Comparison of ENCODE assay signal across 8 cellular contexts in genomic region chr3:101474841-101475552, GRCh38. TPM values are rescaled to one million over a fixed set of nuclear protein-coding genes. Genes with fewer than 3 reads are reported as not detected.
DNase-seq lines count a peak whose midpoint lies in the region; ATAC-seq, FAIRE-seq and TF ChIP-seq lines count a peak whose summit lies in the region.
"Not testable (repeated sequence)": the region's sequence is repeated elsewhere in the genome, so short reads cannot be mapped to it uniquely, and the experiment has no call there.

No MANE protein-coding gene starts in this region.

- H3K79me2 ChIP-seq in Karpas-422 (ENCODE audit: low read length) (peaks cover 26% of the 10 kb centered on the region), K562 (ENCODE audit: control insufficient read depth, insufficient read depth, low read length) (peaks cover 19% of the 10 kb centered on the region)

- H3K4me1 Mint-ChIP-seq in activated CD4-positive, alpha-beta T cell treated with anti-CD3 and anti-CD28 coated beads for 36 hours: peaks cover 49% of the 10 kb centered on the region
- H3K4me1 Mint-ChIP-seq in activated T-cell treated with anti-CD3 and anti-CD28 coated beads, Interleukin-2, amount 50 U/mL, for 72 hours (ENCODE audit: low read depth): peaks cover 14% of the 10 kb centered on the region
- peaks cover 33% of the 10 kb centered on the region for H3K4me1 Mint-ChIP-seq in activated T-helper 17 cell treated with anti-CD3 and anti-CD28 coated beads, Interleukin-2, amount 50 U/mL, for 72 hours
- peaks cover 81% of the 10 kb centered on the region for H3K4me1 Mint-ChIP-seq in central memory CD8-positive, alpha-beta T cell

- in situ Hi-C loops in K562 (cut with MboI): not testable (repeated sequence)

- not testable (repeated sequence) for H3K9ac ChIP-seq in Karpas-422 (ENCODE audit: low read length); K562 (ENCODE audit: insufficient read depth in 1 of 2, low read depth in 2 of 2, low read length in 2 of 2)

- not testable (repeated sequence) for H3K4me3 Mint-ChIP-seq in activated CD4-positive, alpha-beta T cell treated with anti-CD3 and anti-CD28 coated beads for 36 hours; activated T-cell treated with anti-CD3 and anti-CD28 coated beads, Interleukin-2, amount 50 U/mL, for 72 hours; activated T-helper 17 cell treated with anti-CD3 and anti-CD28 coated beads, Interleukin-2, amount 50 U/mL, for 72 hours; central memory CD8-positive, alpha-beta T cell

- not testable (repeated sequence) for H3K9me3 Mint-ChIP-seq in activated CD4-positive, alpha-beta T cell treated with anti-CD3 and anti-CD28 coated beads for 36 hours (ENCODE audit: low read depth); activated T-cell treated with anti-CD3 and anti-CD28 coated beads, Interleukin-2, amount 50 U/mL, for 72 hours; activated T-helper 17 cell treated with anti-CD3 and anti-CD28 coated beads, Interleukin-2, amount 50 U/mL, for 72 hours; central memory CD8-positive, alpha-beta T cell

- not testable (repeated sequence) for H3K9me1 ChIP-seq in K562 (ENCODE audit: control insufficient read depth, insufficient read depth, low read length)

- not testable (repeated sequence) for H2AFZ ChIP-seq in Karpas-422 (ENCODE audit: low read length); K562 (ENCODE audit: low read depth, low read length)

- not testable (repeated sequence) for H3K4me2 ChIP-seq in Karpas-422 (ENCODE audit: low read depth, low read length, poor library complexity, severe bottlenecking); K562 (ENCODE audit: insufficient read depth, low read length)

- H3K27me3 Mint-ChIP-seq in activated CD4-positive, alpha-beta T cell treated with anti-CD3 and anti-CD28 coated beads for 36 hours; activated T-cell treated with anti-CD3 and anti-CD28 coated beads, Interleukin-2, amount 50 U/mL, for 72 hours (ENCODE audit: low read depth); activated T-helper 17 cell treated with anti-CD3 and anti-CD28 coated beads, Interleukin-2, amount 50 U/mL, for 72 hours; central memory CD8-positive, alpha-beta T cell: not testable (repeated sequence)

- TF ChIP-seq POLR2A in K562 (conservative IDR thresholded peaks at IDR 0.05): not testable (repeated sequence)

- not testable (repeated sequence) for H3K4me1 ChIP-seq in HEK293 (ENCODE audit: control insufficient read depth, insufficient read depth, low read length); K562 (replicated peaks in 1 of 2; ENCODE audit: control insufficient read depth in 2 of 2, insufficient read depth in 2 of 2, low read length in 2 of 2)
- H3K4me1 ChIP-seq in Karpas-422 (ENCODE audit: low read length): peaks cover 34% of the 10 kb centered on the region

- not testable (repeated sequence) for H3K27ac Mint-ChIP-seq in activated CD4-positive, alpha-beta T cell treated with anti-CD3 and anti-CD28 coated beads for 36 hours
- H3K27ac Mint-ChIP-seq in activated T-cell treated with anti-CD3 and anti-CD28 coated beads, Interleukin-2, amount 50 U/mL, for 72 hours: peak overlapping the region; percentile 17
- H3K27ac Mint-ChIP-seq in activated T-helper 17 cell treated with anti-CD3 and anti-CD28 coated beads, Interleukin-2, amount 50 U/mL, for 72 hours: peak overlapping the region; percentile 34
- peak overlapping the region; percentile 39 for H3K27ac Mint-ChIP-seq in central memory CD8-positive, alpha-beta T cell (ENCODE audit: low read depth)

- WGBS in K562 (ENCODE audit: insufficient coverage, low coverage, missing lambda C conversion rate): 91% methylated on average over 1 of the region's 2 CpGs

- H3K9me3 ChIP-seq in HEK293 (ENCODE audit: control insufficient read depth, insufficient read depth, low read depth, low read length); Karpas-422 (ENCODE audit: low read length); K562 (replicated peaks; ENCODE audit: control insufficient read depth, insufficient read depth, low read depth, low read length): not testable (repeated sequence)

- FAIRE-seq in K562 (lab: Jason Lieb, UNC): not testable (repeated sequence)

- POLR2A ChIA-PET in HEK293 (lab: Yijun Ruan, JAX); activated CD4-positive, alpha-beta T cell treated with anti-CD3 and anti-CD28 coated beads for 36 hours (lab: Charles Lee); K562 (lab: Yijun Ruan, JAX): not testable (repeated sequence)

- not testable (repeated sequence) for TF ChIP-seq EP300 in K562 (IDR thresholded peaks at IDR 0.05; ENCODE audit: low read length)

- DNase-seq in Karpas-422; activated CD4-positive, alpha-beta T cell treated with anti-CD3 and anti-CD28 coated beads for 36 hours; activated T-cell treated with anti-CD3 and anti-CD28 coated beads, Interleukin-2, amount 50 U/mL, for 72 hours; K562 (ENCODE audit: extremely low read depth in 1 of 4, low spot score in 3 of 4); central memory CD8-positive, alpha-beta T cell (ENCODE audit: low spot score in 2 of 2): not testable (repeated sequence)

- CTCF ChIA-PET in HEK293 (lab: Yijun Ruan, JAX); activated CD4-positive, alpha-beta T cell treated with anti-CD3 and anti-CD28 coated beads for 36 hours (lab: Charles Lee); K562 (lab: Yijun Ruan, JAX; ENCODE audit: low intra/inter-chr PET ratio): not testable (repeated sequence)

- not testable (repeated sequence) for H3K9me2 ChIP-seq in Karpas-422 (replicated peaks; ENCODE audit: insufficient read depth, low read length)

- not testable (repeated sequence) for BruUV-seq in K562 (replicated peaks; lab: Mats Ljungman, UMichigan)

- TF ChIP-seq CTCF in HEK293 (tag by site-specific recombination; IDR thresholded peaks at IDR 0.05); K562 (IDR thresholded peaks at IDR 0.05 in 2 of 3, conservative IDR thresholded peaks at IDR 0.05 in 1 of 3; ENCODE audit: insufficient read depth in 2 of 3, low read depth in 1 of 3, low read length in 3 of 3): not testable (repeated sequence)

- not testable (repeated sequence) for H4K20me1 ChIP-seq in Karpas-422 (ENCODE audit: insufficient read depth, low read depth, low read length); K562 (replicated peaks; ENCODE audit: control insufficient read depth, insufficient read depth, low read length)

- H3K4me3 ChIP-seq in HEK293 (ENCODE audit: low read depth, low read length); Karpas-422 (ENCODE audit: low read length); K562: not testable (repeated sequence)

- intact Hi-C loops in activated CD4-positive, alpha-beta T cell treated with anti-CD3 and anti-CD28 coated beads for 36 hours (cut with DNase I, micrococcal nuclease); K562 (cut with micrococcal nuclease): not testable (repeated sequence)

- H3K36me3 ChIP-seq in HEK293 (ENCODE audit: control insufficient read depth in 2 of 2, insufficient read depth in 1 of 2, low read length in 2 of 2); Karpas-422 (ENCODE audit: insufficient read depth, low read length); K562 (ENCODE audit: control insufficient read depth, insufficient read depth, low read length): not testable (repeated sequence)

- not testable (repeated sequence) for H3K27me3 ChIP-seq in Karpas-422 (ENCODE audit: low read length); K562 (ENCODE audit: control insufficient read depth in 2 of 2, insufficient read depth in 2 of 2, low read length in 2 of 2)

- TF ChIP-seq RAD21 in K562 (CRISPR knock-in tag; conservative IDR thresholded peaks at IDR 0.05 in 1 of 2, IDR thresholded peaks at IDR 0.05 in 1 of 2): not testable (repeated sequence)

- H3K27ac ChIP-seq in HEK293 (ENCODE audit: extremely low read depth, low read depth, low read length); K562 (ENCODE audit: extremely low read depth, low read depth, low read length): not testable (repeated sequence)
- peak overlapping the region; percentile 17; the same call in 1 of the 2 replicates for H3K27ac ChIP-seq in Karpas-422 (ENCODE audit: low read length)

- peaks cover 46% of the 10 kb centered on the region for H3K36me3 Mint-ChIP-seq in activated CD4-positive, alpha-beta T cell treated with anti-CD3 and anti-CD28 coated beads for 36 hours (ENCODE audit: low read depth)
- peaks cover 15 to 23% of the 10 kb centered on the region in 2 donors for H3K36me3 Mint-ChIP-seq in activated T-cell treated with anti-CD3 and anti-CD28 coated beads, Interleukin-2, amount 50 U/mL, for 72 hours (ENCODE audit: insufficient read depth in 2 of 2)
- H3K36me3 Mint-ChIP-seq in activated T-helper 17 cell treated with anti-CD3 and anti-CD28 coated beads, Interleukin-2, amount 50 U/mL, for 72 hours (ENCODE audit: low read depth): peaks cover 67% of the 10 kb centered on the region
- peaks cover 19% of the 10 kb centered on the region for H3K36me3 Mint-ChIP-seq in central memory CD8-positive, alpha-beta T cell (ENCODE audit: insufficient read depth)

- not testable (repeated sequence) for ATAC-seq in SK-N-SH treated with all-trans-retinoic acid at 6 μM for 48 hours; activated T-cell treated with anti-CD3 and anti-CD28 coated beads, Interleukin-2, amount 50 U/mL, for 72 hours (replicated peaks in 1 of 2); activated T-helper 17 cell treated with anti-CD3 and anti-CD28 coated beads, Interleukin-2, amount 50 U/mL, for 72 hours (replicated peaks); K562; central memory CD8-positive, alpha-beta T cell (replicated peaks; ENCODE audit: extremely low read depth, poor library complexity, severe bottlenecking)
- ATAC-seq in activated CD4-positive, alpha-beta T cell treated with anti-CD3 and anti-CD28 coated beads for 36 hours: peak; percentile 58

RNA-seq across cellular contexts. Expression of gene SENP7, which starts 38.0 kb away (rescaled TPM):
- 15.3 and 31.6 TPM in 2 replicates for total RNA-seq in Karpas-422 (2014; rRNA removed; shearing (Covaris generic); ENCODE audit: low replicate concordance)
- 10 to 100 TPM; 12.3 to 12.9 TPM for total RNA-seq in activated CD4-positive, alpha-beta T cell treated with anti-CD3 and anti-CD28 coated beads for 36 hours
- total RNA-seq in activated T-cell treated with anti-CD3 and anti-CD28 coated beads, Interleukin-2, amount 50 U/mL, for 72 hours: 10 to 100 TPM; 26.9 to 27.1 TPM
- total RNA-seq in activated T-helper 17 cell treated with anti-CD3 and anti-CD28 coated beads, Interleukin-2, amount 50 U/mL, for 72 hours: 10 to 100 TPM; 16.5 to 26.8 TPM
- 29.4 and 103 TPM in 2 replicates for total RNA-seq in K562 (2011; cell fraction: chromatin; rRNA removed; ENCODE audit: low replicate concordance)
- 12.0 and 19.1 TPM in 2 replicates for total RNA-seq in K562 (2011; cell fraction: nucleolus; rRNA removed)
- 41.1 and 61.4 TPM in 2 replicates for total RNA-seq in K562 (2011; cell fraction: nucleoplasm; rRNA removed)
- total RNA-seq in K562 (2014; rRNA removed) (7.0 and 8.7 TPM in 2 replicates), K562 (2014; rRNA removed; fragmentation: Illumina TruSeq; extraction: Trizol) (21.9 and 22.4 TPM in 2 replicates), K562 (2015; rRNA removed; fragmentation: Illumina TruSeq; extraction: Trizol) (18.8 and 21.7 TPM in 2 replicates), K562 (2021) (10.7 and 13.6 TPM in 2 replicates)
- polyA plus RNA-seq in K562 (2011; rRNA removed) (19.2 and 20.0 TPM in 2 replicates), K562 (2014; fragmentation: Illumina TruSeq; extraction: Trizol) (10.8 and 13.9 TPM in 2 replicates), K562 (2014; fragmentation: Nextera tagmentation; extraction: Ambion mirVana) (1 to 10 TPM; 4.1 to 8.3 TPM), K562 (2014; rRNA removed) (9.5 and 10.5 TPM in 2 replicates)
- 1.4 and 4.2 TPM in 2 replicates for polyA plus RNA-seq in K562 (2011; cell fraction: cytosol; rRNA removed)
- polyA plus RNA-seq in K562 (2011; cell fraction: nucleus; rRNA removed): 25.2 and 41.2 TPM in 2 replicates
- 7.6 and 12.3 TPM in 2 replicates for polyA plus RNA-seq in K562 (2012)
- 40.7 and 57.5 TPM in 2 replicates for polyA minus RNA-seq in K562 (2011; rRNA and poly(A)+ RNA removed)
- 7.2 and 7.6 TPM in 2 replicates for polyA minus RNA-seq in K562 (2011; cell fraction: cytosol; rRNA and poly(A)+ RNA removed)
- polyA minus RNA-seq in K562 (2011; cell fraction: nucleus; rRNA and poly(A)+ RNA removed): 33.8 and 67.3 TPM in 2 replicates
